Comparison of ENCODE assay signal across 22 cellular contexts in genomic region chr1:204331275-204331674, GRCh38. TPM values are rescaled to one million over a fixed set of nuclear protein-coding genes. Genes with fewer than 3 reads are reported as not detected.
DNase-seq lines count a peak whose midpoint lies in the region; ATAC-seq and TF ChIP-seq lines count a peak whose summit lies in the region.
"Had no signal": no experiment of that assay in that cellular context is flagged by ENCODE, and none has a peak within 500 bp of the region (broad histone marks: within the 10 kb centered on the region; RNA-seq: fewer than 3 reads in every experiment).

No MANE protein-coding gene starts in this region.

- H3K9me3 ChIP-seq in PC-3 (ENCODE audit: low read length) (no peaks in the 10 kb centered on the region), left lung (no peaks in the 10 kb centered on the region), prostate gland (no peaks in the 10 kb centered on the region)
- H3K9me3 ChIP-seq: HAP-1, left ventricle myocardium inferior, sigmoid colon had no signal

- in situ Hi-C loops in G401 (cut with HindIII; ENCODE audit: low sequenced_read_pairs) = no loop called here

- TF ChIP-seq POLR2A in prostate gland (IDR thresholded peaks at IDR 0.05) = no peak

- BruUV-seq in PC-3 (replicated peaks; lab: Mats Ljungman, UMichigan) = no TSS peak

- CTCF ChIA-PET in PC-3 (lab: Charles Lee) = interaction anchor here (0.6 to 1.1 kb wide), 3 partner anchors 27 to 32 kb away, joined by 5 to 8 read pairs (median 6); no protein-coding TSS in a partner anchor

- H3K4me1 ChIP-seq in PC-3 (ENCODE audit: insufficient read depth, low read length) (peaks cover 18% of the 10 kb centered on the region), left lung (no peaks in the 10 kb centered on the region), prostate gland (replicated peaks) (no peaks in the 10 kb centered on the region)
- H3K4me1 ChIP-seq: HAP-1 had no signal

- H3K36me3 ChIP-seq in PC-3 (ENCODE audit: low read depth, low read length) (peaks cover 7% of the 10 kb centered on the region), left lung (no peaks in the 10 kb centered on the region), prostate gland (no peaks in the 10 kb centered on the region)
- H3K36me3 ChIP-seq: HAP-1, left ventricle myocardium inferior, sigmoid colon, SJCRH30 had no signal

- no peaks in the 10 kb centered on the region for H3K9me2 ChIP-seq in PC-3 (replicated peaks; ENCODE audit: low read length)

- H3K27me3 ChIP-seq in PC-3 (ENCODE audit: low read length) = no peaks in the 10 kb centered on the region
- no peaks in the 10 kb centered on the region for H3K27me3 ChIP-seq in left lung
- no peaks in the 10 kb centered on the region for H3K27me3 ChIP-seq in prostate gland (replicated peaks; ENCODE audit: insufficient read depth)
- H3K27me3 ChIP-seq: sigmoid colon, SJCRH30 had no signal

- TF ChIP-seq CTCF in PC-3 (conservative IDR thresholded peaks at IDR 0.05; ENCODE audit: low read depth, low read length) = no peak
- no peak for TF ChIP-seq CTCF in left lung (IDR thresholded peaks at IDR 0.05)
- TF ChIP-seq CTCF in prostate gland (IDR thresholded peaks at IDR 0.05) = no peak

- intact Hi-C loops in PC-3 (cut with micrococcal nuclease) = no loop called here
- intact Hi-C loops in left lung (cut with DNase I) = no loop called here
- intact Hi-C loops in prostate gland (cut with DNase I) = no loop called here

- no peak overlapping the region for H3K4me3 ChIP-seq in PC-3 (ENCODE audit: low read length)
- no peak overlapping the region for H3K4me3 ChIP-seq in left lung
- H3K4me3 ChIP-seq in prostate gland = no peak overlapping the region
- H3K4me3 ChIP-seq: HAP-1, left ventricle myocardium inferior, sigmoid colon, SJCRH30 had no signal

- WGBS in prostate gland = 66% methylated on average over 3 of the region's 3 CpGs

- no peaks in the 10 kb centered on the region for H4K20me1 ChIP-seq in PC-3 (ENCODE audit: low read length)

- peak overlapping the region; percentile 28; the same call in 1 of the 2 replicates for H3K9ac ChIP-seq in PC-3 (ENCODE audit: low read length)
- H3K9ac ChIP-seq: KMS-11 had no signal

- H3K27ac ChIP-seq in PC-3 (ENCODE audit: low read length) (peak overlapping the region; percentile 61), left lung (no peak overlapping the region), prostate gland (peak overlapping the region; percentile 41 to 58)
- H3K27ac ChIP-seq: KMS-11, left ventricle myocardium inferior, sigmoid colon, SJCRH30 had no signal

- H2AFZ ChIP-seq in PC-3 (ENCODE audit: low read length) = no peak overlapping the region

- H3K79me2 ChIP-seq in PC-3 (ENCODE audit: low read length) = peaks cover 87% of the 10 kb centered on the region

- DNase-seq in DMS153 (lab: John Stamatoyannopoulos, UW) (peak; percentile 81), PC-3 (peak; percentile 73), left lung (no peak), prostate gland (ENCODE audit: low spot score) (peak; percentile 68), GF-D8 (lab: John Stamatoyannopoulos, UW) (no peak), GOT3 (lab: John Stamatoyannopoulos, UW) (no peak), G401 (ENCODE audit: low spot score) (no peak)
- DNase-seq: activated CD4-positive, alpha-beta T cell treated with anti-CD3 and anti-CD28 coated beads, Interleukin-2, amount 10 ng/mL, durations not matched to agents 24 days and 14 days; activated CD8-positive, alpha-beta memory T cell treated with anti-CD3 and anti-CD28 coated beads, Interleukin-2, amount 50 U/mL, for 48 hours; activated effector memory CD4-positive, alpha-beta T cell treated with Interleukin-2 at 50 U/mL for 16 hours; CD8-positive, alpha-beta T cell; cortex of kidney; glutamatergic neuron; left ventricle myocardium inferior; NCI-H1048; NCI-H2081; OCI-M1; sigmoid colon; SJCRH30 had no signal

- H3F3A ChIP-seq in PC-3 (ENCODE audit: low read length, unreplicated experiment) = no peaks in the 10 kb centered on the region

- ATAC-seq in PC-3 (peak; percentile 100), left lung (peak; percentile 96), HG02763 (IDR thresholded peaks at IDR 0.05; ENCODE audit: unreplicated experiment) (no peak)
- ATAC-seq: CD8-positive, alpha-beta T cell had no signal

- POLR2A ChIA-PET in PC-3 (lab: Charles Lee; ENCODE audit: unreplicated experiment) = interaction anchor here (0.6 to 0.9 kb wide), 4 partner anchors 9 to 638 kb away, joined by 3 to 30 read pairs (median 16); no protein-coding TSS in a partner anchor

- peak overlapping the region; percentile 50 for H3K4me2 ChIP-seq in PC-3 (ENCODE audit: low read length)
- H3K4me2 ChIP-seq: KMS-11 had no signal

RNA-seq across cellular contexts. Expression of gene PLEKHA6, which starts 28.5 kb away (rescaled TPM):
- total RNA-seq in PC-3 (2014; rRNA removed) (53.8 and 64.3 TPM in 2 replicates), left lung (10 to 100 TPM in 1 of 2 donors, 1 to 10 TPM in 1; 5.1 to 14.0 TPM), prostate gland (10 to 100 TPM; 24.5 to 49.3 TPM)
- not detected in 2 replicates for total RNA-seq in G401 (2014; rRNA removed; shearing (Covaris generic))

Comparison
In these comparisons a context has a peak if more than half of its experiments do, and no peak if none do; other contexts are left out.
1. DNase-seq: peak in DMS153 (single experiment), PC-3 (single experiment) and prostate gland (single experiment); none in left lung (0 of 2), GF-D8 (single experiment), GOT3 (single experiment) and G401 (single experiment).
2. H3K27ac ChIP-seq: peak in PC-3 (single experiment) and prostate gland (2 of 2); none in left lung (0 of 2).